ENCODE assay signal across 1 cellular context in genomic region chr4:140641789-140642439, GRCh38.
TF ChIP-seq lines count a peak whose summit lies in the region.

No MANE protein-coding gene starts in this region.

TF ChIP-seq in HepG2, 621 proteins besides CTCF, POLR2A, EP300 and RAD21 (continued from another document and continues in another):
- TF ChIP-seq HNRNPUL1 (IDR thresholded peaks at IDR 0.05; ENCODE audit: low read depth, low read length) = no peak
- peak; percentile 45; the same call in 1 of the 2 replicates for TF ChIP-seq UBTF (CRISPR knock-in tag; IDR thresholded peaks at IDR 0.05)
- no peak for TF ChIP-seq ZNF24 (IDR thresholded peaks at IDR 0.05)
- no peak for TF ChIP-seq ZNF281 (CRISPR knock-in tag; IDR thresholded peaks at IDR 0.05; ENCODE audit: borderline replicate concordance)
- no peak for TF ChIP-seq HNF1A (IDR thresholded peaks at IDR 0.05; ENCODE audit: low read depth)
- peak; percentile 69 for TF ChIP-seq HNF1A (CRISPR knock-in tag; IDR thresholded peaks at IDR 0.05; ENCODE audit: borderline replicate concordance)
- no peak for TF ChIP-seq ZNF441 (CRISPR knock-in tag; IDR thresholded peaks at IDR 0.05; ENCODE audit: borderline replicate concordance)
- TF ChIP-seq KIAA2018 (CRISPR knock-in tag; IDR thresholded peaks at IDR 0.05; ENCODE audit: borderline replicate concordance) = no peak
- no peak for TF ChIP-seq CHCHD3 (CRISPR knock-in tag; IDR thresholded peaks at IDR 0.05)
- no peak for TF ChIP-seq SOX13 (IDR thresholded peaks at IDR 0.05)
- 0 out of 4 replicates have a peak, but pooled peaks of 1 of the 2 experiments have one; percentile 47 for TF ChIP-seq SOX13 (CRISPR knock-in tag; conservative IDR thresholded peaks at IDR 0.05 in 1 of 2, IDR thresholded peaks at IDR 0.05 in 1 of 2)
- no peak for TF ChIP-seq TBP (CRISPR knock-in tag; IDR thresholded peaks at IDR 0.05)
- TF ChIP-seq GATAD2A (CRISPR knock-in tag; IDR thresholded peaks at IDR 0.05) = peak; percentile 72
- TF ChIP-seq ZFP91 (CRISPR knock-in tag; IDR thresholded peaks at IDR 0.05; ENCODE audit: borderline replicate concordance) = peak; percentile 56; the same call in 1 of the 2 replicates
- TF ChIP-seq SOX6 (IDR thresholded peaks at IDR 0.05) = no peak
- TF ChIP-seq SOX6 (CRISPR knock-in tag; IDR thresholded peaks at IDR 0.05) = peak; percentile 88
- TF ChIP-seq MED1 (CRISPR knock-in tag; IDR thresholded peaks at IDR 0.05) = peak; percentile 31; the same call in 1 of the 2 replicates
- TF ChIP-seq ZNF766 (CRISPR knock-in tag; IDR thresholded peaks at IDR 0.05; ENCODE audit: borderline replicate concordance) = no peak
- peak; percentile 48 for TF ChIP-seq SAP130 (CRISPR knock-in tag; IDR thresholded peaks at IDR 0.05; ENCODE audit: low read depth)
- TF ChIP-seq TCF7 (IDR thresholded peaks at IDR 0.05; ENCODE audit: low read depth) = peak; percentile 19; the same call in 1 of the 2 replicates
- peak; percentile 48; the same call in 1 of the 2 replicates for TF ChIP-seq NCOA2 (CRISPR knock-in tag; IDR thresholded peaks at IDR 0.05)
- no peak for TF ChIP-seq ELF1 (CRISPR knock-in tag; IDR thresholded peaks at IDR 0.05)
- TF ChIP-seq POLR2G (IDR thresholded peaks at IDR 0.05; ENCODE audit: low read depth, low read length) = peak; percentile 76
- TF ChIP-seq CENPBD1 (CRISPR knock-in tag; IDR thresholded peaks at IDR 0.05; ENCODE audit: borderline replicate concordance, low read depth) = no peak
- no peak for TF ChIP-seq KDM4B (CRISPR knock-in tag; IDR thresholded peaks at IDR 0.05)
- 0 out of 2 replicates have a peak, but pooled peaks have one; percentile 20 for TF ChIP-seq DRAP1 (CRISPR knock-in tag; IDR thresholded peaks at IDR 0.05)
- no peak for TF ChIP-seq FOXP1 (IDR thresholded peaks at IDR 0.05)
- TF ChIP-seq FOXP1 (CRISPR knock-in tag; IDR thresholded peaks at IDR 0.05) = peak; percentile 27
- no peak for TF ChIP-seq SNAI1 (CRISPR knock-in tag; IDR thresholded peaks at IDR 0.05; ENCODE audit: borderline replicate concordance)
- TF ChIP-seq CBX5 (CRISPR knock-in tag; IDR thresholded peaks at IDR 0.05; ENCODE audit: borderline replicate concordance) = no peak
- no peak for TF ChIP-seq THAP8 (CRISPR knock-in tag; IDR thresholded peaks at IDR 0.05; ENCODE audit: borderline replicate concordance)
- TF ChIP-seq ZFX (CRISPR knock-in tag; IDR thresholded peaks at IDR 0.05; ENCODE audit: low read depth) = peak; percentile 66
- TF ChIP-seq HNF1B (CRISPR knock-in tag; IDR thresholded peaks at IDR 0.05) = peak; percentile 56; the same call in 1 of the 2 replicates
- TF ChIP-seq PCBP1 (IDR thresholded peaks at IDR 0.05; ENCODE audit: borderline replicate concordance, low read depth, low read length) = no peak
